ENCODE assay signal across 28 cellular contexts in the genomic region with DNA sequence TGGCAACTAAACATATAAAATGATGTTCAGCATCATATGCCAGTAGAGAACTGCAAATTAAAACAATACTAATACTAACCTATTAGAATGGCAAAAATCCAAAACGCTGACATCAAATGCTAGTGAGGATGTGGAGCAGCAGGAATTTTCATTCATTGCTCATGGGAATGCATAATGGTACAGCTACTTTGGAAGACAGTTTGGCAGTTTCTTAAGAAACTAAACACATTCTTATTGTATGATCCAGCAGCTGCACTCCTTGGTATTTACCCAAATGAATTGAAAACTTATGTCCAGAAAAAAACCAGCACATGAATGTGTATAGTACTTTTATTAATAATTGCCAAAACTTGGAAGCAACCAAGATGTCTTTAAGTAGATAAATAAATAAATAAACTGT.
DNase-seq lines count a peak whose midpoint lies in the region; ATAC-seq and TF ChIP-seq lines count a peak whose summit lies in the region.
"Had no signal": no experiment of that assay in that cellular context is flagged by ENCODE, and none has a peak within 500 bp of the region (broad histone marks: within the 10 kb centered on the region; RNA-seq: fewer than 3 reads in every experiment).

No MANE protein-coding gene starts in this region.

- no peak overlapping the region for H3K27ac Mint-ChIP-seq in Caco-2 (ENCODE audit: unreplicated experiment)
- H3K27ac Mint-ChIP-seq in progenitor cell of endocrine pancreas, result no peak overlapping the region
- no peak overlapping the region for H3K27ac Mint-ChIP-seq in stimulated activated naive CD8-positive, alpha-beta T cell treated with anti-CD3 and anti-CD28 coated beads, Interleukin-15, amount 100 ng/mL, for 72 hours
- H3K27ac Mint-ChIP-seq: activated naive CD4-positive, alpha-beta T cell treated with anti-CD3 and anti-CD28 coated beads, Interleukin-2, amount 50 U/mL, for 24 hours; activated T-cell treated with anti-CD3 and anti-CD28 coated beads, Interleukin-2, amount 50 U/mL, for 72 hours; brain; CD8-positive, alpha-beta memory T cell; IgD-negative memory B cell; naive thymus-derived CD8-positive, alpha-beta T cell had no signal

- H3K4me3 ChIP-seq in Caco-2 (ENCODE audit: low read depth, low read length), result no peak overlapping the region
- H3K4me3 ChIP-seq: A549, colonic mucosa, MG63, ovary, testis had no signal

- H3K9me3 ChIP-seq in Caco-2, result peaks cover 2% of the 10 kb centered on the region; the same call in 1 of the 2 replicates
- H3K9me3 ChIP-seq: A549, colonic mucosa, MG63, ovary, testis had no signal

- POLR2A ChIA-PET in Caco-2 (lab: Charles Lee), result no interaction called here

- H3K27me3 Mint-ChIP-seq in Caco-2 (ENCODE audit: insufficient read depth, unreplicated experiment), result peaks cover 14% of the 10 kb centered on the region
- no peaks in the 10 kb centered on the region for H3K27me3 Mint-ChIP-seq in progenitor cell of endocrine pancreas
- peaks cover 5% of the 10 kb centered on the region for H3K27me3 Mint-ChIP-seq in stimulated activated naive CD8-positive, alpha-beta T cell treated with anti-CD3 and anti-CD28 coated beads, Interleukin-15, amount 100 ng/mL, for 72 hours
- H3K27me3 Mint-ChIP-seq: brain had no signal

- ATAC-seq in stimulated activated naive CD8-positive, alpha-beta T cell treated with anti-CD3 and anti-CD28 coated beads, Interleukin-15, amount 100 ng/mL, for 72 hours, result no peak
- ATAC-seq: A549; activated T-cell treated with anti-CD3 and anti-CD28 coated beads, Interleukin-2, amount 50 U/mL, for 72 hours; left cardiac atrium; naive thymus-derived CD8-positive, alpha-beta T cell; right cardiac atrium had no signal

- H3K4me3 Mint-ChIP-seq in Caco-2 (ENCODE audit: unreplicated experiment) (no peak overlapping the region), progenitor cell of endocrine pancreas (ENCODE audit: low read depth) (no peak overlapping the region)
- H3K4me3 Mint-ChIP-seq in stimulated activated naive CD8-positive, alpha-beta T cell treated with anti-CD3 and anti-CD28 coated beads, Interleukin-15, amount 100 ng/mL, for 72 hours, result no peak overlapping the region
- H3K4me3 Mint-ChIP-seq: activated naive CD4-positive, alpha-beta T cell treated with anti-CD3 and anti-CD28 coated beads, Interleukin-2, amount 50 U/mL, for 24 hours; activated T-cell treated with anti-CD3 and anti-CD28 coated beads, Interleukin-2, amount 50 U/mL, for 72 hours; brain; CD8-positive, alpha-beta memory T cell; IgD-negative memory B cell; naive thymus-derived CD8-positive, alpha-beta T cell had no signal

- intact Hi-C loops in Caco-2 (cut with micrococcal nuclease; ENCODE audit: unreplicated experiment), result no loop called here

- CTCF ChIA-PET in Caco-2 (lab: Charles Lee), result no interaction called here

- H3K4me1 ChIP-seq in Caco-2, result no peaks in the 10 kb centered on the region
- H3K4me1 ChIP-seq: A549, colonic mucosa, testis had no signal

- no TSS peak for BruUV-seq in Caco-2 (replicated peaks; lab: Mats Ljungman, UMichigan)

- no peaks in the 10 kb centered on the region for H3K36me3 Mint-ChIP-seq in Caco-2 (ENCODE audit: insufficient read depth, unreplicated experiment)
- peaks cover 4% of the 10 kb centered on the region for H3K36me3 Mint-ChIP-seq in progenitor cell of endocrine pancreas (ENCODE audit: insufficient read depth)
- H3K36me3 Mint-ChIP-seq: activated naive CD4-positive, alpha-beta T cell treated with anti-CD3 and anti-CD28 coated beads, Interleukin-2, amount 50 U/mL, for 24 hours; CD8-positive, alpha-beta memory T cell; IgD-negative memory B cell; naive thymus-derived CD8-positive, alpha-beta T cell had no signal

- no peaks in the 10 kb centered on the region for H3K36me3 ChIP-seq in Caco-2 (ENCODE audit: control insufficient read depth, insufficient read depth, low read length)
- H3K36me3 ChIP-seq: colonic mucosa, MG63, ovary had no signal

- DNase-seq in AG08396 (ENCODE audit: low spot score) (peak; percentile 65), HCEC 1CT (peak; percentile 34), astrocyte of the hippocampus (ENCODE audit: low read depth, low spot score) (peak; percentile 62), foreskin melanocyte (peak; percentile 18), ecto neural progenitor cell (ENCODE audit: low spot score) (no peak), Caco-2 (no peak), progenitor cell of endocrine pancreas (ENCODE audit: low spot score, unreplicated experiment) (no peak)
- no peak for DNase-seq in stimulated activated naive CD8-positive, alpha-beta T cell treated with anti-CD3 and anti-CD28 coated beads, Interleukin-15, amount 100 ng/mL, for 72 hours
- DNase-seq: activated CD4-positive, alpha-beta T cell treated with anti-CD3 and anti-CD28 coated beads for 4 hours; activated T-cell treated with anti-CD3 and anti-CD28 coated beads, Interleukin-2, amount 50 U/mL, for 72 hours; CD8-positive, alpha-beta memory T cell; colonic mucosa; DMS79 treated with DMSO at 0.1 percent for 48 hours; left cardiac atrium; MG63; naive thymus-derived CD8-positive, alpha-beta T cell; NCI-H146; NCI-H2171 treated with DMSO at 0.1 percent for 48 hours; NCI-H748 treated with DMSO at 0.1 percent for 48 hours; ovary; right cardiac atrium; Right ventricle myocardium superior; stimulated activated CD4-positive, alpha-beta T cell treated with anti-CD3 and anti-CD28 coated beads, Interleukin-15, amount 100 ng/mL, for 24 hours; testis had no signal

- H3K9me3 Mint-ChIP-seq in Caco-2 (ENCODE audit: unreplicated experiment), result no peaks in the 10 kb centered on the region
- peaks cover 9% of the 10 kb centered on the region for H3K9me3 Mint-ChIP-seq in progenitor cell of endocrine pancreas (ENCODE audit: low read depth)
- peaks cover 0 to under 1% of the 10 kb centered on the region in 2 donors for H3K9me3 Mint-ChIP-seq in stimulated activated naive CD8-positive, alpha-beta T cell treated with anti-CD3 and anti-CD28 coated beads, Interleukin-15, amount 100 ng/mL, for 72 hours

- TF ChIP-seq CTCF in Caco-2 (IDR thresholded peaks at IDR 0.05; ENCODE audit: insufficient read depth in 1 of 2, low read depth in 1 of 2, low read length in 1 of 2, severe bottlenecking in 1 of 2, unreplicated experiment in 1 of 2), result no peak
- no peak for TF ChIP-seq CTCF in progenitor cell of endocrine pancreas (IDR thresholded peaks at IDR 0.05; ENCODE audit: unreplicated experiment)

- H3K4me1 Mint-ChIP-seq in Caco-2 (ENCODE audit: low read depth, unreplicated experiment) (no peaks in the 10 kb centered on the region), progenitor cell of endocrine pancreas (ENCODE audit: low read depth) (no peaks in the 10 kb centered on the region)
- no peaks in the 10 kb centered on the region for H3K4me1 Mint-ChIP-seq in stimulated activated naive CD8-positive, alpha-beta T cell treated with anti-CD3 and anti-CD28 coated beads, Interleukin-15, amount 100 ng/mL, for 72 hours
- H3K4me1 Mint-ChIP-seq: activated naive CD4-positive, alpha-beta T cell treated with anti-CD3 and anti-CD28 coated beads, Interleukin-2, amount 50 U/mL, for 24 hours; brain; CD8-positive, alpha-beta memory T cell; IgD-negative memory B cell; naive thymus-derived CD8-positive, alpha-beta T cell had no signal

- peaks cover under 1% of the 10 kb centered on the region; the same call in 1 of the 2 replicates for H3K27me3 ChIP-seq in Caco-2 (replicated peaks; ENCODE audit: control insufficient read depth, insufficient read depth, low read length)
- H3K27me3 ChIP-seq: colonic mucosa, MG63, ovary, testis had no signal

Comparison
In these comparisons a context has a peak if more than half of its experiments do, and no peak if none do; other contexts are left out.
1. DNase-seq: peak in AG08396 (single experiment), HCEC 1CT (single experiment), astrocyte of the hippocampus (single experiment) and foreskin melanocyte (single experiment); none in ecto neural progenitor cell (single experiment), Caco-2 (0 of 2), progenitor cell of endocrine pancreas (single experiment) and stimulated activated naive CD8-positive, alpha-beta T cell treated with anti-CD3 and anti-CD28 coated beads, Interleukin-15, amount 100 ng/mL, for 72 hours (0 of 2).